Comparison of ENCODE assay signal across 8 cellular contexts in the genomic region with DNA sequence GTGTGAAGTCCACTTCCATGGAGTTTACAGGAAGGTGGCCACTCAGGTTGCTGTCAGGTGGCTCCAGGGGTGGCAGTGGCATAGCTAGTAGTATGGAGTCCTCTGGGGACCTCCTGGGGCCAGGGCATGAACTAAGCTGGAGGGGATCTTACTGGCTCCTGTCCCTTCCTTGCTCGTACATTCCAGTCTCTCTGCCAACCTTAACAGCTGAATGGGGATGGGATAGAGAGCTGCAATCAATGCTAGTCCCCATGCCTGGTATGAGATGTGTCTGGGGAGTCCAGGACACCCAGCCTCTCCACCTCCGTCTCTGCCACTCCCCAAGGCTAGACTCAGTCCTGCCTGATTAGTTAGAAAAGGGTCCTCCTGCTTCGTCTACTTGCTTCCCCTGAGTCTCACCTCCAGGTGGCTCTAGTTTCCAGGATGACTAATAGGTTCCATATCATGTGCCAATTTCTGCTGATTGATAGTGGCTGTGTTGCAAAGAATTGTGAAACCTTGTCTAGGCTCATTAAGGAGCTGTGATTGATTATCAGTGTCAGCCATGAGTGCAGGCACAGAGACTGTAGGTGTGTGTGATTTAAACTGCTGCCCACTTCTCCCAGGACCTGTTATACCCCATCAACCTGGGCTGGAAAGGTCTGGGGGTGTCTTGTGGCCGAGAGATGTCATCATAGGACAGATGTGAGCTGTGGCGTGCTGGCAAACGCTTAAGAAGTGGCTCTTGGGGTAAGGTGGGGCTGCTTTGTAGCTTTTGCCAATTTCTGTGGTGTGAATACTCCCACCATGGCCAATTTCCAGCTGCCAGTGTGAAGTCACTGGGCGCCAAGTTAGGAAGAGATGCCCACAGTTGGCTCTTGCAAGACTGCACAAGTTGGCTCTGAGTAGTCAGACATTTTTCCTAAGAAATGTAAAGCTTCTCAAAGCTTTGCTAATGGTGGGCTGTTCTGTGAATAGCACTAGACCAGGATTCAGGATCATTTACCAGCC. TPM values are rescaled to one million over a fixed set of nuclear protein-coding genes. Genes with fewer than 3 reads are reported as not detected.
A peak's percentile ranks its signal among the peaks of the same experiment; 100 is the strongest.
DNase-seq lines count a peak whose midpoint lies in the region; ATAC-seq and TF ChIP-seq lines count a peak whose summit lies in the region.

No MANE protein-coding gene starts in this region.

- TF ChIP-seq CTCF in liver (IDR thresholded peaks at IDR 0.05; ENCODE audit: low read depth, low read length, missing input control) (peak; percentile 24), Peyer's patch (IDR thresholded peaks at IDR 0.05) (peak in 3 of 6 experiments; percentile 56 to 68 (median 61))

- H3K4me3 ChIP-seq in liver (ENCODE audit: low read depth in 1 of 3, low read length in 3 of 3): no peak overlapping the region
- H3K4me3 ChIP-seq in Peyer's patch: no peak overlapping the region

- H3K9me3 ChIP-seq in liver (ENCODE audit: control insufficient read depth in 4 of 4, low read length in 3 of 4): no peaks in the 10 kb centered on the region
- no peaks in the 10 kb centered on the region for H3K9me3 ChIP-seq in Peyer's patch

- no peaks in the 10 kb centered on the region for H3K27me3 ChIP-seq in liver (ENCODE audit: control insufficient read depth in 4 of 4, insufficient read depth in 4 of 4, low read length in 3 of 4)
- no peaks in the 10 kb centered on the region for H3K27me3 ChIP-seq in Peyer's patch

- no peaks in the 10 kb centered on the region for H3K9me3 Mint-ChIP-seq in activated naive CD8-positive, alpha-beta T cell treated with anti-CD3 and anti-CD28 coated beads, Interleukin-2, amount 50 U/mL, for 24 hours

- no peaks in the 10 kb centered on the region for H3K27me3 Mint-ChIP-seq in activated naive CD8-positive, alpha-beta T cell treated with anti-CD3 and anti-CD28 coated beads, Interleukin-2, amount 50 U/mL, for 24 hours

- no peaks in the 10 kb centered on the region for H3K36me3 Mint-ChIP-seq in activated naive CD8-positive, alpha-beta T cell treated with anti-CD3 and anti-CD28 coated beads, Interleukin-2, amount 50 U/mL, for 24 hours (ENCODE audit: low read depth)

- no peak for TF ChIP-seq POLR2A in Peyer's patch (IDR thresholded peaks at IDR 0.05)

- H3K4me3 Mint-ChIP-seq in activated naive CD8-positive, alpha-beta T cell treated with anti-CD3 and anti-CD28 coated beads, Interleukin-2, amount 50 U/mL, for 24 hours: no peak overlapping the region

- WGBS in liver: 65% methylated on average over 7 of the region's 7 CpGs

- H3K27ac ChIP-seq in liver (ENCODE audit: low read depth in 1 of 2, low read length in 2 of 2) (no peak overlapping the region), Peyer's patch (peak overlapping the region in 1 of 4 donors; percentile 38)

- peak in 1 of 2 donors; percentile 56 for TF ChIP-seq RAD21 in liver (IDR thresholded peaks at IDR 0.05)

- no peaks in the 10 kb centered on the region for H3K4me1 ChIP-seq in liver (ENCODE audit: control insufficient read depth in 4 of 4, insufficient read depth in 4 of 4, low read length in 3 of 4)
- H3K4me1 ChIP-seq in Peyer's patch: peaks cover 0 to 21% (median 2%) of the 10 kb centered on the region in 4 donors

- peak; percentile 37 for DNase-seq in CD1c-positive myeloid dendritic cell (ENCODE audit: extremely low spot score)
- peak; percentile 77 for DNase-seq in HT-29 (ENCODE audit: low spot score)
- DNase-seq in activated naive CD8-positive, alpha-beta T cell treated with anti-CD3 and anti-CD28 coated beads, Interleukin-2, amount 50 U/mL, for 24 hours: no peak
- DNase-seq in Peyer's patch: no peak
- DNase-seq in stimulated activated CD8-positive, alpha-beta memory T cell treated with anti-CD3 and anti-CD28 coated beads, Interleukin-4, amount 100 ng/mL, for 48 hours: no peak

- peaks cover 6% of the 10 kb centered on the region for H3K4me1 Mint-ChIP-seq in activated naive CD8-positive, alpha-beta T cell treated with anti-CD3 and anti-CD28 coated beads, Interleukin-2, amount 50 U/mL, for 24 hours

- H3K9ac ChIP-seq in liver (ENCODE audit: low read depth in 1 of 2, low read length in 2 of 2): no peak overlapping the region

- H3K27ac Mint-ChIP-seq in activated naive CD8-positive, alpha-beta T cell treated with anti-CD3 and anti-CD28 coated beads, Interleukin-2, amount 50 U/mL, for 24 hours: no peak overlapping the region

- H3K36me3 ChIP-seq in liver (ENCODE audit: control insufficient read depth in 4 of 4, insufficient read depth in 3 of 4, low read depth in 1 of 4, low read length in 3 of 4): no peaks in the 10 kb centered on the region
- no peaks in the 10 kb centered on the region for H3K36me3 ChIP-seq in Peyer's patch

- ATAC-seq in activated naive CD8-positive, alpha-beta T cell treated with anti-CD3 and anti-CD28 coated beads, Interleukin-2, amount 50 U/mL, for 24 hours: peak; percentile 43
- no peak for ATAC-seq in GM21528 (IDR thresholded peaks at IDR 0.05; ENCODE audit: low FRiP score, unreplicated experiment)
- no peak for ATAC-seq in GM18907 (IDR thresholded peaks at IDR 0.05; ENCODE audit: unreplicated experiment)

TF ChIP-seq in liver, 16 proteins besides CTCF, POLR2A, EP300 and RAD21:
- TF ChIP-seq EGR1 (IDR thresholded peaks at IDR 0.05; ENCODE audit: low read depth in 2 of 2) (peak; percentile 62 to 89), HNF4A (conservative IDR thresholded peaks at IDR 0.05) (no peak), JUND (IDR thresholded peaks at IDR 0.05) (peak; percentile 99 to 100), GABPA (IDR thresholded peaks at IDR 0.05 in 1 of 2, conservative IDR thresholded peaks at IDR 0.05 in 1 of 2) (no peak)
- TF ChIP-seq, protein P1, sequence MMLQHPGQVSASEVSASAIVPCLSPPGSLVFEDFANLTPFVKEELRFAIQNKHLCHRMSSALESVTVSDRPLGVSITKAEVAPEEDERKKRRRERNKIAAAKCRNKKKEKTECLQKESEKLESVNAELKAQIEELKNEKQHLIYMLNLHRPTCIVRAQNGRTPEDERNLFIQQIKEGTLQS (IDR thresholded peaks at IDR 0.05): peak; percentile 99

RNA-seq across cellular contexts. Expression of gene COL13A1, which starts 59.8 kb away (rescaled TPM):
- total RNA-seq in HT-29 (2014; rRNA removed; shearing (Covaris generic)): 0.05 and 0.18 TPM in 2 replicates
- total RNA-seq in liver (under 1 TPM; 0.17 to 0.47 TPM), Peyer's patch (1 to 10 TPM in 2 of 4 donors, under 1 TPM in 1, not detected in 1; 0.94 to 6.6 (median 3.9) TPM)
- polyA plus RNA-seq in liver: under 1 TPM; 0.17 to 0.19 TPM

Comparison
In these comparisons a context has a peak if more than half of its experiments do, and no peak if none do; other contexts are left out.
1. DNase-seq: peak in CD1c-positive myeloid dendritic cell (single experiment) and HT-29 (single experiment); none in activated naive CD8-positive, alpha-beta T cell treated with anti-CD3 and anti-CD28 coated beads, Interleukin-2, amount 50 U/mL, for 24 hours (single experiment), Peyer's patch (0 of 3) and stimulated activated CD8-positive, alpha-beta memory T cell treated with anti-CD3 and anti-CD28 coated beads, Interleukin-4, amount 100 ng/mL, for 48 hours (single experiment).